In genomic region chr11:92797874-92798273, GRCh38 we compare ENCODE assay signal across 23 cellular contexts.
"Had no signal": no experiment of that assay in that cellular context is flagged by ENCODE, and none has a peak within 500 bp of the region (broad histone marks: within the 10 kb centered on the region; RNA-seq: fewer than 3 reads in every experiment).

No MANE protein-coding gene starts in this region.

- H3K36me3 ChIP-seq: colonic mucosa, esophagus muscularis mucosa, esophagus squamous epithelium, gastrocnemius medialis, gastroesophageal sphincter, heart left ventricle, heart right ventricle had no signal

- H3K4me3 ChIP-seq: colonic mucosa, coronary artery, dorsolateral prefrontal cortex, esophagus muscularis mucosa, esophagus squamous epithelium, gastrocnemius medialis, gastroesophageal sphincter, heart left ventricle, heart right ventricle had no signal

- H3K27ac ChIP-seq: colonic mucosa, coronary artery, epithelial cell of prostate, esophagus muscularis mucosa, esophagus squamous epithelium, foreskin keratinocyte, gastrocnemius medialis, gastroesophageal sphincter, heart left ventricle, heart right ventricle had no signal

- DNase-seq: colonic mucosa; cortex of kidney; dermis blood vessel endothelial cell; dorsolateral prefrontal cortex; effector CD4-positive, alpha-beta T cell; effector CD8-positive, alpha-beta T cell; effector memory CD4-positive, alpha-beta T cell; effector memory CD8-positive, alpha-beta T cell; endodermal cell; erythroblast; esophagus squamous epithelium; foreskin fibroblast; foreskin keratinocyte; foreskin melanocyte; gastrocnemius medialis; glutamatergic neuron; head of caudate nucleus; heart left ventricle; heart right ventricle had no signal

- H3K9me3 ChIP-seq: colonic mucosa, esophagus muscularis mucosa, esophagus squamous epithelium, gastrocnemius medialis, gastroesophageal sphincter, heart left ventricle, heart right ventricle had no signal

- H3K27me3 ChIP-seq: colonic mucosa, dorsolateral prefrontal cortex, esophagus muscularis mucosa, esophagus squamous epithelium, gastrocnemius medialis, gastroesophageal sphincter, heart left ventricle had no signal
